1 cellular context compared by ENCODE assay signal in genomic region chrX:156004740-156005139, GRCh38.
TF ChIP-seq lines count a peak whose summit lies in the region.

No MANE protein-coding gene starts in this region.

TF ChIP-seq in HepG2, 621 proteins besides CTCF, POLR2A, EP300 and RAD21 (continued from another document):
- TF ChIP-seq, protein P1, sequence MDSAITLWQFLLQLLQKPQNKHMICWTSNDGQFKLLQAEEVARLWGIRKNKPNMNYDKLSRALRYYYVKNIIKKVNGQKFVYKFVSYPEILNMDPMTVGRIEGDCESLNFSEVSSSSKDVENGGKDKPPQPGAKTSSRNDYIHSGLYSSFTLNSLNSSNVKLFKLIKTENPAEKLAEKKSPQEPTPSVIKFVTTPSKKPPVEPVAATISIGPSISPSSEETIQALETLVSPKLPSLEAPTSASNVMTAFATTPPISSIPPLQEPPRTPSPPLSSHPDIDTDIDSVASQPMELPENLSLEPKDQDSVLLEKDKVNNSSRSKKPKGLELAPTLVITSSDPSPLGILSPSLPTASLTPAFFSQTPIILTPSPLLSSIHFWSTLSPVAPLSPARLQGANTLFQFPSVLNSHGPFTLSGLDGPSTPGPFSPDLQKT (CRISPR knock-in tag; IDR thresholded peaks at IDR 0.05; ENCODE audit: borderline replicate concordance) = no peak
- TF ChIP-seq CHD2 (IDR thresholded peaks at IDR 0.05; ENCODE audit: low read depth, low read length) (no peak), ESRRA (CRISPR knock-in tag; IDR thresholded peaks at IDR 0.05; ENCODE audit: low read depth) (no peak), TBP (CRISPR knock-in tag; IDR thresholded peaks at IDR 0.05) (no peak), HDAC6 (IDR thresholded peaks at IDR 0.05; ENCODE audit: low read depth, low read length) (no peak), TOPORS (CRISPR knock-in tag; IDR thresholded peaks at IDR 0.05) (no peak), KDM4B (CRISPR knock-in tag; IDR thresholded peaks at IDR 0.05) (no peak)
- TF ChIP-seq, protein P2, sequence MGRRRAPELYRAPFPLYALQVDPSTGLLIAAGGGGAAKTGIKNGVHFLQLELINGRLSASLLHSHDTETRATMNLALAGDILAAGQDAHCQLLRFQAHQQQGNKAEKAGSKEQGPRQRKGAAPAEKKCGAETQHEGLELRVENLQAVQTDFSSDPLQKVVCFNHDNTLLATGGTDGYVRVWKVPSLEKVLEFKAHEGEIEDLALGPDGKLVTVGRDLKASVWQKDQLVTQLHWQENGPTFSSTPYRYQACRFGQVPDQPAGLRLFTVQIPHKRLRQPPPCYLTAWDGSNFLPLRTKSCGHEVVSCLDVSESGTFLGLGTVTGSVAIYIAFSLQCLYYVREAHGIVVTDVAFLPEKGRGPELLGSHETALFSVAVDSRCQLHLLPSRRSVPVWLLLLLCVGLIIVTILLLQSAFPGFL (CRISPR knock-in tag; IDR thresholded peaks at IDR 0.05) = no peak
- TF ChIP-seq, protein P3, sequence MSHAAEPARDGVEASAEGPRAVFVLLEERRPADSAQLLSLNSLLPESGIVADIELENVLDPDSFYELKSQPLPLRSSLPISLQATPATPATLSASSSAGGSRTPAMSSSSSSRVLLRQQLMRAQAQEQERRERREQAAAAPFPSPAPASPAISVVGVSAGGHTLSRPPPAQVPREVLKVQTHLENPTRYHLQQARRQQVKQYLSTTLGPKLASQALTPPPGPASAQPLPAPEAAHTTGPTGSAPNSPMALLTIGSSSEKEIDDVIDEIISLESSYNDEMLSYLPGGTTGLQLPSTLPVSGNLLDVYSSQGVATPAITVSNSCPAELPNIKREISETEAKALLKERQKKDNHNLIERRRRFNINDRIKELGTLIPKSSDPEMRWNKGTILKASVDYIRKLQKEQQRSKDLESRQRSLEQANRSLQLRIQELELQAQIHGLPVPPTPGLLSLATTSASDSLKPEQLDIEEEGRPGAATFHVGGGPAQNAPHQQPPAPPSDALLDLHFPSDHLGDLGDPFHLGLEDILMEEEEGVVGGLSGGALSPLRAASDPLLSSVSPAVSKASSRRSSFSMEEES (CRISPR knock-in tag; IDR thresholded peaks at IDR 0.05) = no peak
